1 cellular context compared by ENCODE assay signal in the genomic region with DNA sequence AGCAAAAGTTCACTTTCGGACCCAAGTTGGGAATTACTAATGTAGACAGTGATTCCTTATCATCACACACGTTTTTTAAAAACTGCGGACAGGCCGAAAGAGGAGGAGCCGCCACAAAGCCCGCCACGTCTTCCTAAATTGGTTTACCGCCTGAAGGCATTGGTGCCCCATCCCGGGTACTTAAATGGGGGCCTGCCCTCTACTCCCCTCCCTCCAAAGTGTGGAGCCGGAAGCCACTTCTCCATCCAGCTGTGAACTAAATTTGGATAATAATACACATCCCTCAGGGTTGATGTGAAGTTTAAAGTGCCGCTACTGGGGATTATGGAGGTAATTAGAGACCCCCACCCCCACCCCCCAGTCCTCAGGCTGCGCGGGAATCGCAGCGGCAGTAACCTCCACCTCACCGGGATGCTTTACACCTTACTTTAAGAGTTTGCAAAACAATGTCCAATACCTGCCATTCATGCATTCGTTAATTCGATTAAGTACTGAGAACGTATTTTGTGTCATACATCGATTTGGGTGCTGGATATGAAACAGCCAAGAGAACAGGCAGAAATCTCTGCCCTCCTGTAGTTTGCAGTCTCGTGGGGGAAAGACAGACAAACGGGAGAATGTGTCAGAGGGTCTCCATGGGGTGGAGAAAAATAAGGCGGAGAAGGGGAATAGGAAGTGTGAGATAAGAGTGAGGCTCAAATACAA.
TF ChIP-seq lines count a peak whose summit lies in the region.

No MANE protein-coding gene starts in this region.

TF ChIP-seq in HCT116, 20 proteins besides CTCF, POLR2A, EP300 and RAD21 (continued from another document):
- TF ChIP-seq, protein P1, sequence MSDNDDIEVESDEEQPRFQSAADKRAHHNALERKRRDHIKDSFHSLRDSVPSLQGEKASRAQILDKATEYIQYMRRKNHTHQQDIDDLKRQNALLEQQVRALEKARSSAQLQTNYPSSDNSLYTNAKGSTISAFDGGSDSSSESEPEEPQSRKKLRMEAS (IDR thresholded peaks at IDR 0.05) = no peak
- no peak for TF ChIP-seq SRF (IDR thresholded peaks at IDR 0.05; ENCODE audit: low read depth)
- no peak for TF ChIP-seq CBX3 (IDR thresholded peaks at IDR 0.05; ENCODE audit: low read depth)
- TF ChIP-seq CEBPB (IDR thresholded peaks at IDR 0.05; ENCODE audit: low read depth) = no peak
- TF ChIP-seq EZH2 (IDR thresholded peaks at IDR 0.05) = no peak
- no peak for TF ChIP-seq ZFX (IDR thresholded peaks at IDR 0.05)
- no peak for TF ChIP-seq TCF7L2 (IDR thresholded peaks at IDR 0.05; ENCODE audit: borderline replicate concordance, extremely low read depth, insufficient read depth, insufficient read length)
